ENCODE assay signal across 8 cellular contexts in the genomic region with DNA sequence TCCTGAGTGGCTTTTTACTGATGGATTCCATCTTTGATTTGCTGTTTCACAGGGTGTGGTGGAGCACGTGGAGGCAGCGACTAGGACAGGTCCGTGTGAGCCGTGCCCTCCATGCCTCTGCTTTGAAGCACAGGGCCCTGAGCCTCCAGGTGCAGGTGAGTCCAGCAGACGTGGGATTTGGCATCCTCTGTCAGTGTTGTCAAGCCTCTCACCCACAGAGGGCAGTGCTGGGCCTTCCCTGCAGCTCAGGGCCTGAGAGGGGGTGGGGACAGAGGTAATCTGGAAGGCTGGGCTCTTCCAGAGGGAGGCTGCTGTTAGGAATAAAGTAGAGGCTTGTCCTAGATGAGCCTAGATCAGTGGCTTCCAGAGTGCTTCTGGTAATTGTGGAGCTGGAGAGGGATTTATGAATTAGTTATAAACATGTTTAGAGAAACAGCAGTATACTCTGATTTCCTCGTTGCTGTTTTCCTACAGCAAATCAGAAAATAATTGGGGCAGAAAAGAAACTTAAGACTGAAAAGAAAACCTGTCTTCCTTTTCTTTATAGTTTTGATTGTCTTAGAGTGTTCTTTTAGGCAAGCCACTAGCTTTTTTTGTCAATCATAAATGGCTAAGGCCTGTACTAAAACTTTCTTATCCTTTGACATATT.
DNase-seq lines count a peak whose midpoint lies in the region; ATAC-seq and TF ChIP-seq lines count a peak whose summit lies in the region.

No MANE protein-coding gene starts in this region.

- peak; percentile 44 for DNase-seq in GM04504 (ENCODE audit: low read depth)
- DNase-seq in NCI-H1105 (lab: John Stamatoyannopoulos, UW): peak; percentile 73
- peak in 32 of 34 experiments; percentile 2 to 39 (median 20) for DNase-seq in T-cell
- DNase-seq in astrocyte of the hippocampus (ENCODE audit: low read depth, low spot score): peak; percentile 91
- DNase-seq in hepatocyte (ENCODE audit: low spot score): peak; percentile 94
- peak; percentile 21 to 63 for DNase-seq in gastrocnemius medialis

- H3K27ac ChIP-seq in hepatocyte (peak overlapping the region; percentile 56), gastrocnemius medialis (no peak overlapping the region)

- no peaks in the 10 kb centered on the region for H3K27me3 Mint-ChIP-seq in T-cell

- CTCF ChIA-PET in T-cell (lab: Charles Lee): interaction anchor here in 1 of 2 donors (0.7 kb wide), 1 partner anchor 80 kb away, joined by 3 read pairs; no protein-coding TSS in a partner anchor

- 27% methylated on average over 6 of the region's 6 CpGs for WGBS in hepatocyte (ENCODE audit: low lambda C conversion rate, missing lambda C conversion rate)

- POLR2A ChIA-PET in T-cell (lab: Charles Lee): no interaction called here

- peak; percentile 37 to 78 (median 69) for ATAC-seq in T-cell (replicated peaks in 1 of 4)
- peak; percentile 84 to 89 for ATAC-seq in gastrocnemius medialis
- no peak for ATAC-seq in GM18519 (IDR thresholded peaks at IDR 0.05; ENCODE audit: low FRiP score, unreplicated experiment)
- ATAC-seq in HG02610 (IDR thresholded peaks at IDR 0.05; ENCODE audit: unreplicated experiment): no peak

- TF ChIP-seq CTCF in hepatocyte (IDR thresholded peaks at IDR 0.05; ENCODE audit: poor library complexity) (peak; percentile 76), gastrocnemius medialis (IDR thresholded peaks at IDR 0.05 in 4 of 5, conservative IDR thresholded peaks at IDR 0.05 in 1 of 5) (peak in 4 of 5 experiments; percentile 28 to 59 (median 50))

- no peaks in the 10 kb centered on the region for H3K9me3 Mint-ChIP-seq in T-cell

- H3K27me3 ChIP-seq in hepatocyte (no peaks in the 10 kb centered on the region), gastrocnemius medialis (no peaks in the 10 kb centered on the region)

- peaks cover 34% of the 10 kb centered on the region for H3K36me3 Mint-ChIP-seq in T-cell

- peak overlapping the region; percentile 31 to 34 for H3K27ac Mint-ChIP-seq in T-cell

- no peak overlapping the region for H3K4me3 ChIP-seq in hepatocyte
- H3K4me3 ChIP-seq in gastrocnemius medialis: no peak overlapping the region

- TF ChIP-seq POLR2A in gastrocnemius medialis (IDR thresholded peaks at IDR 0.05): no peak

- no peaks in the 10 kb centered on the region for H3K9me3 ChIP-seq in hepatocyte (ENCODE audit: low read depth)
- H3K9me3 ChIP-seq in gastrocnemius medialis: no peaks in the 10 kb centered on the region

- H3K4me3 Mint-ChIP-seq in T-cell: no peak overlapping the region

- H3K36me3 ChIP-seq in hepatocyte (replicated peaks; ENCODE audit: insufficient read depth, low read depth) (no peaks in the 10 kb centered on the region), gastrocnemius medialis (no peaks in the 10 kb centered on the region)

- intact Hi-C loops in gastrocnemius medialis (cut with DNase I; ENCODE audit: low total_unique reads): no loop called here

- H3K9me2 ChIP-seq in hepatocyte (replicated peaks; ENCODE audit: insufficient read depth): no peaks in the 10 kb centered on the region

- H3K4me2 ChIP-seq in hepatocyte: no peak overlapping the region

- no peaks in the 10 kb centered on the region for H3K79me2 ChIP-seq in hepatocyte

- in situ Hi-C loops in gastrocnemius medialis (cut with MboI; ENCODE audit: low sequenced_read_pairs in 4 of 4): no loop called here

- H3K4me1 ChIP-seq in hepatocyte (ENCODE audit: insufficient read depth): no peaks in the 10 kb centered on the region
- H3K4me1 ChIP-seq in gastrocnemius medialis: no peaks in the 10 kb centered on the region

- peaks cover 0 to 4% (median 2%) of the 10 kb centered on the region in 3 donors for H3K4me1 Mint-ChIP-seq in T-cell

- no peaks in the 10 kb centered on the region for H4K20me1 ChIP-seq in hepatocyte (ENCODE audit: insufficient read depth, poor library complexity, severe bottlenecking)

- H2AFZ ChIP-seq in hepatocyte: no peak overlapping the region

Comparison
In these comparisons a context has a peak if more than half of its experiments do, and no peak if none do; other contexts are left out.
1. DNase-seq: peak in every context shown above with its lines; median percentile 94 in hepatocyte; 91 in astrocyte of the hippocampus; 73 in NCI-H1105; 44 in GM04504; 42 in gastrocnemius medialis; 20 in T-cell.
2. ATAC-seq: peak in T-cell (4 of 4) and gastrocnemius medialis (2 of 2); none in GM18519 (single experiment) and HG02610 (single experiment).